In genomic region chr7:31763548-31763947, GRCh38 we compare ENCODE assay signal across 17 cellular contexts.
DNase-seq lines count a peak whose midpoint lies in the region; ATAC-seq, FAIRE-seq and TF ChIP-seq lines count a peak whose summit lies in the region.
"Had no signal": no experiment of that assay in that cellular context is flagged by ENCODE, and none has a peak within 500 bp of the region (broad histone marks: within the 10 kb centered on the region; RNA-seq: fewer than 3 reads in every experiment).

No MANE protein-coding gene starts in this region.

- H3K4me3 Mint-ChIP-seq in Calu3 (ENCODE audit: low read depth, unreplicated experiment) (no peak overlapping the region), HFFc6 (no peak overlapping the region)
- no peak overlapping the region for H3K4me3 Mint-ChIP-seq in activated T-helper 2 cell treated with anti-CD3 and anti-CD28 coated beads, Interferon-gamma antibody, Interleukin-2, Interleukin-4, amounts not matched to agents 10 μg/mL and 5 μg/mL and 100 μg/mL, durations not matched to agents 14 hours and 24 hours and 36 hours (ENCODE audit: low read depth)
- H3K4me3 Mint-ChIP-seq: activated CD4-positive, alpha-beta memory T cell treated with anti-CD3 and anti-CD28 coated beads, Interleukin-2, amount 10 ng/mL, durations not matched to agents 7 days and 5 days; B cell had no signal

- no peak for ATAC-seq in GM12878

- dilution Hi-C loops in keratinocyte (cut with MboI; ENCODE audit: extremely low pct_ligation_motif_present, low sequenced_read_pairs): no loop called here

- H3K9ac ChIP-seq in GM12878 (ENCODE audit: control insufficient read depth, insufficient read depth, low read length) (no peak overlapping the region), keratinocyte (ENCODE audit: control insufficient read depth, extremely low read depth, insufficient read depth, low read length) (no peak overlapping the region)

- intact Hi-C loops in Calu3 (cut with micrococcal nuclease; ENCODE audit: unreplicated experiment): no loop called here
- intact Hi-C loops in GM12878 (cut with micrococcal nuclease; ENCODE audit: unreplicated experiment): no loop called here
- intact Hi-C loops in activated T-helper 2 cell treated with anti-CD3 and anti-CD28 coated beads, Interferon-gamma antibody, Interleukin-2, Interleukin-4, amounts not matched to agents 10 μg/mL and 5 μg/mL and 100 μg/mL, durations not matched to agents 14 hours and 24 hours and 36 hours (cut with micrococcal nuclease): no loop called here

- BruUV-seq in Calu3 (replicated peaks; lab: Mats Ljungman, UMichigan) (no TSS peak), GM12878 (replicated peaks; lab: Mats Ljungman, UMichigan) (no TSS peak)

- H3K79me2 ChIP-seq in GM12878 (ENCODE audit: control insufficient read depth, insufficient read depth, low read length) (no peaks in the 10 kb centered on the region), keratinocyte (ENCODE audit: control insufficient read depth, insufficient read depth, low read length) (no peaks in the 10 kb centered on the region)

- no peak for TF ChIP-seq RAD21 in GM12878 (IDR thresholded peaks at IDR 0.05; ENCODE audit: insufficient read depth, low read depth, low read length)

- H3K4me1 ChIP-seq in GM12878 (ENCODE audit: control insufficient read depth, insufficient read depth, low read length): no peaks in the 10 kb centered on the region
- H3K4me1 ChIP-seq in keratinocyte (ENCODE audit: control insufficient read depth, extremely low read depth, insufficient read depth, low read length): no peaks in the 10 kb centered on the region
- H3K4me1 ChIP-seq: transverse colon had no signal

- TF ChIP-seq CTCF in Calu3 (IDR thresholded peaks at IDR 0.05; ENCODE audit: unreplicated experiment): peak; percentile 53
- peak; percentile 43; the same call in 1 of the 2 replicates for TF ChIP-seq CTCF in HFFc6 (IDR thresholded peaks at IDR 0.05)
- TF ChIP-seq CTCF in GM12878 (IDR thresholded peaks at IDR 0.05 in 2 of 3, conservative IDR thresholded peaks at IDR 0.05 in 1 of 3; ENCODE audit: control insufficient read depth in 2 of 3, extremely low read depth in 1 of 3, insufficient read depth in 1 of 3, low read depth in 3 of 3, low read length in 3 of 3): peak; percentile 11 to 27 (median 20); a peak in 4 of 6 replicates
- peak; percentile 16 to 34 (median 26) for TF ChIP-seq CTCF in keratinocyte (optimal IDR thresholded peaks at IDR 0.05 in 1 of 3, IDR thresholded peaks at IDR 0.05 in 1 of 3, conservative IDR thresholded peaks at IDR 0.05 in 1 of 3; ENCODE audit: extremely low read depth in 1 of 3, insufficient read depth in 2 of 3, low read length in 3 of 3)

- H3K9me3 Mint-ChIP-seq in Calu3 (ENCODE audit: low read depth, unreplicated experiment) (no peaks in the 10 kb centered on the region), HFFc6 (no peaks in the 10 kb centered on the region; the same call in 1 of the 2 replicates)
- no peaks in the 10 kb centered on the region for H3K9me3 Mint-ChIP-seq in activated T-helper 2 cell treated with anti-CD3 and anti-CD28 coated beads, Interferon-gamma antibody, Interleukin-2, Interleukin-4, amounts not matched to agents 10 μg/mL and 5 μg/mL and 100 μg/mL, durations not matched to agents 14 hours and 24 hours and 36 hours
- H3K9me3 Mint-ChIP-seq: activated CD4-positive, alpha-beta memory T cell treated with anti-CD3 and anti-CD28 coated beads, Interleukin-2, amount 10 ng/mL, durations not matched to agents 7 days and 5 days had no signal

- 2% methylated on average over 2 of the region's 2 CpGs for WGBS in GM12878 (ENCODE audit: insufficient coverage, insufficient replicate concordance, low lambda C conversion rate, missing lambda C conversion rate)

- H3K27me3 ChIP-seq in GM12878 (replicated peaks in 1 of 2; ENCODE audit: control insufficient read depth in 2 of 2, insufficient read depth in 2 of 2, low read length in 1 of 2) (no peaks in the 10 kb centered on the region; a peak in 1 of 4 replicates), keratinocyte (ENCODE audit: control insufficient read depth, extremely low read depth, insufficient read depth, low read length) (no peaks in the 10 kb centered on the region)
- H3K27me3 ChIP-seq: transverse colon had no signal

- CTCF ChIA-PET in Calu3 (lab: Charles Lee): no interaction called here
- CTCF ChIA-PET in GM12878 (lab: Yijun Ruan, JAX): no interaction called here

- H3K4me2 ChIP-seq in GM12878 (ENCODE audit: control insufficient read depth, insufficient read depth) (no peak overlapping the region), keratinocyte (ENCODE audit: control insufficient read depth, extremely low read depth, insufficient read depth, low read depth, low read length) (no peak overlapping the region)

- DNase-seq in Calu3 (no peak), HFFc6 (no peak), GM12878 (ENCODE audit: low read depth, low spot score) (no peak), keratinocyte (ENCODE audit: low read depth, low spot score) (no peak), AG08396 (ENCODE audit: low spot score) (no peak)
- DNase-seq in activated T-cell treated with anti-CD3 and anti-CD28 coated beads, Interleukin-2, amount 50 U/mL, for 1 hour: no peak
- DNase-seq in activated T-helper 2 cell treated with anti-CD3 and anti-CD28 coated beads, Interferon-gamma antibody, Interleukin-2, Interleukin-4, amounts not matched to agents 10 μg/mL and 5 μg/mL and 100 μg/mL, durations not matched to agents 14 hours and 24 hours and 36 hours (ENCODE audit: low spot score): no peak
- DNase-seq in activated CD4-positive, alpha-beta T cell treated with anti-CD3 and anti-CD28 coated beads for 4 hours: no peak
- DNase-seq: activated CD4-positive, alpha-beta memory T cell treated with anti-CD3 and anti-CD28 coated beads, Interleukin-2, amount 10 ng/mL, durations not matched to agents 7 days and 5 days; anterior cingulate cortex; GOT3; NCI-H2107; SIG-M5; stimulated activated CD8-positive, alpha-beta memory T cell treated with anti-CD3 and anti-CD28 coated beads, Interleukin-4, amount 100 ng/mL, for 48 hours; transverse colon had no signal

- TF ChIP-seq EP300 in GM12878 (IDR thresholded peaks at IDR 0.05; ENCODE audit: borderline replicate concordance in 1 of 2, control insufficient read depth in 1 of 2, low read depth in 2 of 2, low read length in 2 of 2): no peak

- H3K36me3 Mint-ChIP-seq in Calu3 (ENCODE audit: insufficient read depth, unreplicated experiment) (no peaks in the 10 kb centered on the region), HFFc6 (ENCODE audit: low read depth) (no peaks in the 10 kb centered on the region)
- H3K36me3 Mint-ChIP-seq in activated T-helper 2 cell treated with anti-CD3 and anti-CD28 coated beads, Interferon-gamma antibody, Interleukin-2, Interleukin-4, amounts not matched to agents 10 μg/mL and 5 μg/mL and 100 μg/mL, durations not matched to agents 14 hours and 24 hours and 36 hours (ENCODE audit: low read depth): no peaks in the 10 kb centered on the region

- H3K9me1 ChIP-seq in keratinocyte (ENCODE audit: control insufficient read depth, extremely low read depth, insufficient read depth, low read length): no peaks in the 10 kb centered on the region

- no peaks in the 10 kb centered on the region for H4K20me1 ChIP-seq in GM12878 (ENCODE audit: control insufficient read depth, insufficient read depth)
- no peaks in the 10 kb centered on the region for H4K20me1 ChIP-seq in keratinocyte (ENCODE audit: control insufficient read depth, extremely low read depth, insufficient read depth, low read length)

- H3K27ac Mint-ChIP-seq in Calu3 (ENCODE audit: unreplicated experiment) (no peak overlapping the region), HFFc6 (no peak overlapping the region)
- H3K27ac Mint-ChIP-seq in activated T-helper 2 cell treated with anti-CD3 and anti-CD28 coated beads, Interferon-gamma antibody, Interleukin-2, Interleukin-4, amounts not matched to agents 10 μg/mL and 5 μg/mL and 100 μg/mL, durations not matched to agents 14 hours and 24 hours and 36 hours: no peak overlapping the region
- H3K27ac Mint-ChIP-seq: activated CD4-positive, alpha-beta memory T cell treated with anti-CD3 and anti-CD28 coated beads, Interleukin-2, amount 10 ng/mL, durations not matched to agents 7 days and 5 days; B cell had no signal

- SMC1A ChIA-PET in GM12878 (lab: Charles Lee; ENCODE audit: uncharacterized antibody, unreplicated experiment): no interaction called here

- H3K4me1 Mint-ChIP-seq in Calu3 (ENCODE audit: low read depth, unreplicated experiment) (no peaks in the 10 kb centered on the region), HFFc6 (ENCODE audit: low read depth) (no peaks in the 10 kb centered on the region)
- no peaks in the 10 kb centered on the region for H3K4me1 Mint-ChIP-seq in activated T-helper 2 cell treated with anti-CD3 and anti-CD28 coated beads, Interferon-gamma antibody, Interleukin-2, Interleukin-4, amounts not matched to agents 10 μg/mL and 5 μg/mL and 100 μg/mL, durations not matched to agents 14 hours and 24 hours and 36 hours (ENCODE audit: low read depth)
- H3K4me1 Mint-ChIP-seq: activated CD4-positive, alpha-beta memory T cell treated with anti-CD3 and anti-CD28 coated beads, Interleukin-2, amount 10 ng/mL, durations not matched to agents 7 days and 5 days; B cell had no signal

- RAD21 ChIA-PET in GM12878 (lab: Charles Lee; ENCODE audit: unreplicated experiment): no interaction called here

- FAIRE-seq in GM12878 (lab: Jason Lieb, UNC): no peak
- FAIRE-seq in keratinocyte (lab: Jason Lieb, UNC): no peak
- FAIRE-seq: GM18507 had no signal

- H3K4me3 ChIP-seq in GM12878 (no peak overlapping the region), keratinocyte (ENCODE audit: control insufficient read depth in 2 of 3, extremely low read depth in 1 of 3, insufficient read depth in 2 of 3, low read depth in 1 of 3, low read length in 3 of 3) (no peak overlapping the region)
- H3K4me3 ChIP-seq: transverse colon had no signal

- H3K27me3 Mint-ChIP-seq in Calu3 (ENCODE audit: unreplicated experiment): no peaks in the 10 kb centered on the region
- peaks cover 2% of the 10 kb centered on the region for H3K27me3 Mint-ChIP-seq in HFFc6 (ENCODE audit: insufficient read depth)
- no peaks in the 10 kb centered on the region for H3K27me3 Mint-ChIP-seq in activated T-helper 2 cell treated with anti-CD3 and anti-CD28 coated beads, Interferon-gamma antibody, Interleukin-2, Interleukin-4, amounts not matched to agents 10 μg/mL and 5 μg/mL and 100 μg/mL, durations not matched to agents 14 hours and 24 hours and 36 hours (ENCODE audit: low read depth)
- H3K27me3 Mint-ChIP-seq: activated CD4-positive, alpha-beta memory T cell treated with anti-CD3 and anti-CD28 coated beads, Interleukin-2, amount 10 ng/mL, durations not matched to agents 7 days and 5 days; B cell had no signal

- no peak overlapping the region for H2AFZ ChIP-seq in GM12878 (ENCODE audit: control insufficient read depth, low read depth, low read length)
- no peak overlapping the region for H2AFZ ChIP-seq in keratinocyte (ENCODE audit: control insufficient read depth, low read length)

- in situ Hi-C loops in GM12878 (cut with MboI): no loop called here

- H3K27ac ChIP-seq in GM12878 (ENCODE audit: control insufficient read depth, insufficient read depth) (no peak overlapping the region), keratinocyte (ENCODE audit: control insufficient read depth, insufficient read depth, low read length) (no peak overlapping the region)
- H3K27ac ChIP-seq: transverse colon had no signal

- H3K9me3 ChIP-seq in GM12878 (replicated peaks; ENCODE audit: control insufficient read depth, insufficient read depth, low read length) (no peaks in the 10 kb centered on the region), keratinocyte (ENCODE audit: control insufficient read depth, low read depth, low read length) (no peaks in the 10 kb centered on the region)
- H3K9me3 ChIP-seq: transverse colon had no signal

- TF ChIP-seq POLR2A in GM12878 (IDR thresholded peaks at IDR 0.05; ENCODE audit: low read depth, low read length): no peak

- H3K36me3 ChIP-seq in GM12878 (ENCODE audit: control insufficient read depth in 2 of 2, insufficient read depth in 2 of 2, low read length in 1 of 2) (no peaks in the 10 kb centered on the region), keratinocyte (ENCODE audit: control insufficient read depth in 2 of 2, extremely low read depth in 1 of 2, insufficient read depth in 2 of 2, low read length in 2 of 2) (no peaks in the 10 kb centered on the region)
- H3K36me3 ChIP-seq: transverse colon had no signal

- POLR2A ChIA-PET in GM12878 (lab: Charles Lee): no interaction called here
